ENCODE assay signal across 13 cellular contexts in genomic region chr15:93932164-93932776, GRCh38.
A peak's percentile ranks its signal among the peaks of the same experiment; 100 is the strongest.
DNase-seq lines count a peak whose midpoint lies in the region; ATAC-seq, FAIRE-seq and TF ChIP-seq lines count a peak whose summit lies in the region.
"Had no signal": no experiment of that assay in that cellular context is flagged by ENCODE, and none has a peak within 500 bp of the region (broad histone marks: within the 10 kb centered on the region; RNA-seq: fewer than 3 reads in every experiment).

No MANE protein-coding gene starts in this region.

- no peak overlapping the region for H3K4me3 ChIP-seq in BLaER1

- no peaks in the 10 kb centered on the region for H3K9me3 ChIP-seq in BLaER1

- H3K36me3 ChIP-seq in BLaER1 = no peaks in the 10 kb centered on the region

- peaks cover 17% of the 10 kb centered on the region for H3K4me1 ChIP-seq in BLaER1

- no peak for DNase-seq in urothelium cell line (ENCODE audit: low spot score)
- no peak for DNase-seq in activated naive CD4-positive, alpha-beta T cell treated with anti-CD3 and anti-CD28 coated beads for 36 hours
- no peak for DNase-seq in kidney tubule cell (ENCODE audit: low spot score)
- no peak for DNase-seq in nephron progenitor cell
- DNase-seq: activated gamma-delta T cell treated with Interleukin-2 at 50 U/mL for 16 hours, NCI-H1092 treated with DMSO at 0.1 percent for 48 hours, NCI-H526 had no signal

- TF ChIP-seq CTCF in nephron progenitor cell (IDR thresholded peaks at IDR 0.05) = no peak

- H4K20me1 ChIP-seq in BLaER1 = no peaks in the 10 kb centered on the region

- ATAC-seq in GM18909 (IDR thresholded peaks at IDR 0.05; ENCODE audit: poor library complexity, unreplicated experiment) (peak; percentile 88), GM21723 (IDR thresholded peaks at IDR 0.05; ENCODE audit: unreplicated experiment) (peak; percentile 91), HG03196 (IDR thresholded peaks at IDR 0.05; ENCODE audit: unreplicated experiment) (peak; percentile 93)
- ATAC-seq: Right ventricle myocardium inferior had no signal

- no peak overlapping the region for H3K27ac ChIP-seq in BLaER1

- CTCF ChIA-PET in activated naive CD4-positive, alpha-beta T cell treated with anti-CD3 and anti-CD28 coated beads for 36 hours (lab: Charles Lee) = no interaction called here

- H3K9me3 Mint-ChIP-seq in activated naive CD4-positive, alpha-beta T cell treated with anti-CD3 and anti-CD28 coated beads for 36 hours = no peaks in the 10 kb centered on the region
- no peaks in the 10 kb centered on the region for H3K9me3 Mint-ChIP-seq in nephron progenitor cell

- no peak for FAIRE-seq in urothelium cell line (lab: Jason Lieb, UNC)
- FAIRE-seq: keratinocyte had no signal

- no peak overlapping the region for H3K9ac ChIP-seq in BLaER1

- no peak overlapping the region for H3K27ac Mint-ChIP-seq in activated naive CD4-positive, alpha-beta T cell treated with anti-CD3 and anti-CD28 coated beads for 36 hours
- H3K27ac Mint-ChIP-seq in nephron progenitor cell = no peak overlapping the region

- intact Hi-C loops in activated naive CD4-positive, alpha-beta T cell treated with anti-CD3 and anti-CD28 coated beads for 36 hours (cut with micrococcal nuclease) = no loop called here

- peak overlapping the region; percentile 66 for H3K4me2 ChIP-seq in BLaER1

- H3K4me3 Mint-ChIP-seq in activated naive CD4-positive, alpha-beta T cell treated with anti-CD3 and anti-CD28 coated beads for 36 hours = no peak overlapping the region
- H3K4me3 Mint-ChIP-seq in nephron progenitor cell = no peak overlapping the region

- peaks cover 3% of the 10 kb centered on the region for H3K27me3 Mint-ChIP-seq in activated naive CD4-positive, alpha-beta T cell treated with anti-CD3 and anti-CD28 coated beads for 36 hours (ENCODE audit: low read depth)
- H3K27me3 Mint-ChIP-seq in nephron progenitor cell (ENCODE audit: low read depth, poor library complexity) = peaks cover 8% of the 10 kb centered on the region

- no peaks in the 10 kb centered on the region for H3K4me1 Mint-ChIP-seq in activated naive CD4-positive, alpha-beta T cell treated with anti-CD3 and anti-CD28 coated beads for 36 hours (ENCODE audit: low read depth)
- no peaks in the 10 kb centered on the region for H3K4me1 Mint-ChIP-seq in nephron progenitor cell

- no peaks in the 10 kb centered on the region for H3K36me3 Mint-ChIP-seq in activated naive CD4-positive, alpha-beta T cell treated with anti-CD3 and anti-CD28 coated beads for 36 hours (ENCODE audit: low read depth)
- H3K36me3 Mint-ChIP-seq in nephron progenitor cell (ENCODE audit: low read depth) = no peaks in the 10 kb centered on the region

- no peaks in the 10 kb centered on the region for H3K27me3 ChIP-seq in BLaER1
